ENCODE assay signal across 21 cellular contexts in the genomic region with DNA sequence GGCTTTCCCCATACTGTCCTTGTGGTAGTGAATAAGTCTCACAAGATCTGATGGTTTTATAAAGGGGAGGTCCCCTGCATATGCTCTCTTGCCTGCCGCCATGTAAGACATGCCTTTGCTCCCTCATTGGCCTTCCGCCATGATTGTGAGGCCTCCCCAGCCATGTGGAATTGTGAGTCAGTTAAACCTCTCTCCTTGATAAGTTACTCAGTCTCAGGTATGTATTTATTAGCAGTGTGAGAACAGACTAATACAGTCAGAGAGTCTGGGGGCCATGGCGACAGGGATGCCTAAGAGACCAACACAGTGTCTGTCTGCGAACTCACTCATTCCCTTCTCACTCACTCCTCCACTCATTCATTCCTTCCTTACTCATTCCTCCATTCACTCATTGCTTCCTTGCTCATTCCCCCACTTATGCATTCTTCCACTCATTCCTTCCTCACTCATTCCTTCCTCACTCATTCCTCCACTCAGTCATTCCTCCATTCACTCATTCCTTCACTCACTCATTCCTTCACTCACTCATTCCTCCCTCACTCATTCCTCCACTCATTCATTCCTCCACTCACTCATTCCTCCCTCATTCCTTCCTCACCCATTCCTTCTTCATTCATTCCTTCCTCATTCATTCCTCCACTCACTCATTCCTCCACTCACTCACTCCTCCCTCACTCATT.
DNase-seq lines count a peak whose midpoint lies in the region; TF ChIP-seq lines count a peak whose summit lies in the region.
"Had no signal": no experiment of that assay in that cellular context is flagged by ENCODE, and none has a peak within 500 bp of the region (broad histone marks: within the 10 kb centered on the region; RNA-seq: fewer than 3 reads in every experiment).

No MANE protein-coding gene starts in this region.

- no peak for TF ChIP-seq CTCF in SK-N-SH (IDR thresholded peaks at IDR 0.05)

- TF ChIP-seq EP300 in SK-N-SH (IDR thresholded peaks at IDR 0.05; ENCODE audit: borderline replicate concordance in 1 of 2, low read depth in 1 of 2, low read length in 1 of 2), result no peak

- H3K9me3 ChIP-seq in MG63 (no peaks in the 10 kb centered on the region), SK-N-SH (no peaks in the 10 kb centered on the region)
- H3K9me3 ChIP-seq: tibial artery had no signal

- POLR2A ChIA-PET in SK-N-SH (lab: Yijun Ruan, JAX), result no interaction called here

- H3K36me3 Mint-ChIP-seq in immature natural killer cell, result no peaks in the 10 kb centered on the region
- H3K36me3 Mint-ChIP-seq: activated CD8-positive, alpha-beta memory T cell treated with anti-CD3 and anti-CD28 coated beads, Interleukin-2, amount 10 ng/mL, durations not matched to agents 7 days and 5 days; activated naive CD8-positive, alpha-beta T cell treated with anti-CD3 and anti-CD28 coated beads for 36 hours; brain; naive B cell had no signal

- no peaks in the 10 kb centered on the region for H3K4me1 Mint-ChIP-seq in immature natural killer cell
- H3K4me1 Mint-ChIP-seq: activated CD8-positive, alpha-beta memory T cell treated with anti-CD3 and anti-CD28 coated beads, Interleukin-2, amount 10 ng/mL, durations not matched to agents 7 days and 5 days; activated naive CD8-positive, alpha-beta T cell treated with anti-CD3 and anti-CD28 coated beads for 36 hours; naive B cell had no signal

- 91% methylated on average over 4 of the region's 4 CpGs for WGBS in SK-N-SH (ENCODE audit: low lambda C conversion rate)

- H3K4me3 Mint-ChIP-seq in immature natural killer cell, result no peak overlapping the region
- H3K4me3 Mint-ChIP-seq: activated CD8-positive, alpha-beta memory T cell treated with anti-CD3 and anti-CD28 coated beads, Interleukin-2, amount 10 ng/mL, durations not matched to agents 7 days and 5 days; activated naive CD8-positive, alpha-beta T cell treated with anti-CD3 and anti-CD28 coated beads for 36 hours; brain; naive B cell; stimulated activated naive CD8-positive, alpha-beta T cell treated with anti-CD3 and anti-CD28 coated beads, Interleukin-15, Interleukin-2, amounts not matched to agents 100 ng/mL and 50 ng/mL, for 24 hours had no signal

- H3K79me2 ChIP-seq in SK-N-SH (ENCODE audit: insufficient read depth), result no peaks in the 10 kb centered on the region

- peaks cover 7% of the 10 kb centered on the region for H3F3A ChIP-seq in SK-N-SH (replicated peaks; ENCODE audit: insufficient read depth)

- CTCF ChIA-PET in SK-N-SH (lab: Yijun Ruan, JAX), result no interaction called here

- DNase-seq in DMS 273 (lab: John Stamatoyannopoulos, UW; ENCODE audit: unreplicated experiment) (peak; percentile 24), DMS 273 treated with DMSO at 0.1 percent for 48 hours (lab: John Stamatoyannopoulos, UW) (no peak), MG63 (peak; percentile 28), astrocyte of the hippocampus (ENCODE audit: low read depth, low spot score) (peak; percentile 35), kidney tubule cell (ENCODE audit: low spot score) (peak; percentile 83), SK-N-SH (no peak), immature natural killer cell (no peak)
- no peak for DNase-seq in stimulated activated CD4-positive, alpha-beta T cell treated with anti-CD3 and anti-CD28 coated beads, Interleukin-2, amount 100 ng/mL, for 48 hours
- DNase-seq: activated CD4-positive, CD25-positive, alpha-beta regulatory T cell treated with anti-CD3 and anti-CD28 coated beads, Interleukin-2, amount 50 U/mL, for 72 hours; activated CD8-positive, alpha-beta memory T cell treated with anti-CD3 and anti-CD28 coated beads, Interleukin-2, amount 10 ng/mL, durations not matched to agents 7 days and 5 days; activated naive CD8-positive, alpha-beta T cell treated with anti-CD3 and anti-CD28 coated beads for 36 hours; effector memory CD4-positive, alpha-beta T cell; naive B cell; NCI-H526; spleen; stimulated activated CD4-positive, alpha-beta T cell treated with anti-CD3 and anti-CD28 coated beads, Interleukin-4, amount 100 ng/mL, for 24 hours; SW 1271; tibial artery had no signal

- H3K4me2 ChIP-seq in SK-N-SH, result no peak overlapping the region

- H3K36me3 ChIP-seq in MG63 (no peaks in the 10 kb centered on the region), SK-N-SH (replicated peaks in 1 of 2; ENCODE audit: control insufficient read depth in 1 of 2, insufficient read depth in 2 of 2, low read length in 1 of 2) (no peaks in the 10 kb centered on the region)
- H3K36me3 ChIP-seq: spleen, tibial artery had no signal

- peaks cover 0 to 21% of the 10 kb centered on the region in 2 experiments; a peak in 3 of 4 replicates for H3K4me1 ChIP-seq in SK-N-SH (ENCODE audit: control insufficient read depth in 1 of 2, insufficient read depth in 2 of 2, low read depth in 1 of 2, low read length in 1 of 2)
- H3K4me1 ChIP-seq: spleen, tibial artery had no signal

- no peaks in the 10 kb centered on the region for H3K9me3 Mint-ChIP-seq in immature natural killer cell
- H3K9me3 Mint-ChIP-seq: activated naive CD8-positive, alpha-beta T cell treated with anti-CD3 and anti-CD28 coated beads for 36 hours; stimulated activated naive CD8-positive, alpha-beta T cell treated with anti-CD3 and anti-CD28 coated beads, Interleukin-15, Interleukin-2, amounts not matched to agents 100 ng/mL and 50 ng/mL, for 24 hours had no signal

- H3K27ac Mint-ChIP-seq in immature natural killer cell, result no peak overlapping the region
- H3K27ac Mint-ChIP-seq: activated CD8-positive, alpha-beta memory T cell treated with anti-CD3 and anti-CD28 coated beads, Interleukin-2, amount 10 ng/mL, durations not matched to agents 7 days and 5 days; activated naive CD8-positive, alpha-beta T cell treated with anti-CD3 and anti-CD28 coated beads for 36 hours; naive B cell; stimulated activated naive CD8-positive, alpha-beta T cell treated with anti-CD3 and anti-CD28 coated beads, Interleukin-15, Interleukin-2, amounts not matched to agents 100 ng/mL and 50 ng/mL, for 24 hours had no signal

- no peak overlapping the region for H3K4me3 ChIP-seq in MG63
- H3K4me3 ChIP-seq in SK-N-SH (ENCODE audit: low read depth in 2 of 2, low read length in 1 of 2), result no peak overlapping the region
- H3K4me3 ChIP-seq: spleen, tibial artery had no signal

- H3K9me2 ChIP-seq in SK-N-SH, result no peaks in the 10 kb centered on the region

- no peaks in the 10 kb centered on the region for H4K20me1 ChIP-seq in SK-N-SH (ENCODE audit: insufficient read depth)

- TF ChIP-seq RAD21 in SK-N-SH (IDR thresholded peaks at IDR 0.05; ENCODE audit: low read length), result no peak

- no peak overlapping the region for H2AFZ ChIP-seq in SK-N-SH (ENCODE audit: low read depth)

- H3K27ac ChIP-seq in SK-N-SH (ENCODE audit: low read depth in 2 of 2, low read length in 1 of 2), result no peak overlapping the region
- H3K27ac ChIP-seq: 22Rv1, spleen, tibial artery had no signal

- H3K27me3 Mint-ChIP-seq in immature natural killer cell (ENCODE audit: low read depth in 3 of 3), result peaks cover 2 to 9% (median 2%) of the 10 kb centered on the region in 3 donors
- H3K27me3 Mint-ChIP-seq: stimulated activated naive CD8-positive, alpha-beta T cell treated with anti-CD3 and anti-CD28 coated beads, Interleukin-15, Interleukin-2, amounts not matched to agents 100 ng/mL and 50 ng/mL, for 24 hours had no signal

- no peak overlapping the region for H3K9ac ChIP-seq in SK-N-SH

- H3K27me3 ChIP-seq in MG63, result no peaks in the 10 kb centered on the region
- no peaks in the 10 kb centered on the region for H3K27me3 ChIP-seq in SK-N-SH (ENCODE audit: insufficient read depth)
- H3K27me3 ChIP-seq: tibial artery had no signal

TF ChIP-seq in SK-N-SH, 30 proteins besides CTCF, POLR2A, EP300 and RAD21 (continues in another document):
- TF ChIP-seq, protein P1, sequence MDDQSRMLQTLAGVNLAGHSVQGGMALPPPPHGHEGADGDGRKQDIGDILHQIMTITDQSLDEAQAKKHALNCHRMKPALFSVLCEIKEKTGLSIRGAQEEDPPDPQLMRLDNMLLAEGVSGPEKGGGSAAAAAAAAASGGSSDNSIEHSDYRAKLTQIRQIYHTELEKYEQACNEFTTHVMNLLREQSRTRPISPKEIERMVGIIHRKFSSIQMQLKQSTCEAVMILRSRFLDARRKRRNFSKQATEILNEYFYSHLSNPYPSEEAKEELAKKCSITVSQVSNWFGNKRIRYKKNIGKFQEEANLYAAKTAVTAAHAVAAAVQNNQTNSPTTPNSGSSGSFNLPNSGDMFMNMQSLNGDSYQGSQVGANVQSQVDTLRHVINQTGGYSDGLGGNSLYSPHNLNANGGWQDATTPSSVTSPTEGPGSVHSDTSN (IDR thresholded peaks at IDR 0.05), result no peak
- TF ChIP-seq, protein P2, sequence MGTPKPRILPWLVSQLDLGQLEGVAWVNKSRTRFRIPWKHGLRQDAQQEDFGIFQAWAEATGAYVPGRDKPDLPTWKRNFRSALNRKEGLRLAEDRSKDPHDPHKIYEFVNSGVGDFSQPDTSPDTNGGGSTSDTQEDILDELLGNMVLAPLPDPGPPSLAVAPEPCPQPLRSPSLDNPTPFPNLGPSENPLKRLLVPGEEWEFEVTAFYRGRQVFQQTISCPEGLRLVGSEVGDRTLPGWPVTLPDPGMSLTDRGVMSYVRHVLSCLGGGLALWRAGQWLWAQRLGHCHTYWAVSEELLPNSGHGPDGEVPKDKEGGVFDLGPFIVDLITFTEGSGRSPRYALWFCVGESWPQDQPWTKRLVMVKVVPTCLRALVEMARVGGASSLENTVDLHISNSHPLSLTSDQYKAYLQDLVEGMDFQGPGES (IDR thresholded peaks at IDR 0.05; ENCODE audit: low read depth, low read length), result no peak
- TF ChIP-seq TEAD4 (IDR thresholded peaks at IDR 0.05; ENCODE audit: borderline replicate concordance, insufficient read depth), result no peak
- no peak for TF ChIP-seq YY1 (IDR thresholded peaks at IDR 0.05; ENCODE audit: low read depth)
- no peak for TF ChIP-seq RXRA (IDR thresholded peaks at IDR 0.05; ENCODE audit: borderline replicate concordance, low read depth)
- no peak for TF ChIP-seq NRF1 (IDR thresholded peaks at IDR 0.05; ENCODE audit: low read depth, low read length)
- TF ChIP-seq GATA2 (CRISPR knock-in tag; IDR thresholded peaks at IDR 0.05), result no peak
- no peak for TF ChIP-seq SMC3 (IDR thresholded peaks at IDR 0.05; ENCODE audit: low read depth, low read length)
- TF ChIP-seq USF2 (IDR thresholded peaks at IDR 0.05; ENCODE audit: borderline replicate concordance, low read depth, low read length), result no peak
- no peak for TF ChIP-seq POLR2AphosphoS5 (IDR thresholded peaks at IDR 0.05; ENCODE audit: low read depth, low read length)
- no peak for TF ChIP-seq MEF2A (IDR thresholded peaks at IDR 0.05; ENCODE audit: borderline replicate concordance, low read depth)
- no peak for TF ChIP-seq MXI1 (IDR thresholded peaks at IDR 0.05; ENCODE audit: low read depth, low read length)
- TF ChIP-seq FOSL2 (IDR thresholded peaks at IDR 0.05; ENCODE audit: borderline replicate concordance, low read depth), result no peak

Comparison
In these comparisons a context has a peak if more than half of its experiments do, and no peak if none do; other contexts are left out.
1. DNase-seq: peak in DMS 273 (single experiment), MG63 (single experiment), astrocyte of the hippocampus (single experiment) and kidney tubule cell (single experiment); none in DMS 273 treated with DMSO at 0.1 percent for 48 hours (single experiment), SK-N-SH (single experiment), stimulated activated CD4-positive, alpha-beta T cell treated with anti-CD3 and anti-CD28 coated beads, Interleukin-2, amount 100 ng/mL, for 48 hours (0 of 2) and immature natural killer cell (0 of 3).